ENCODE assay signal across 2 cellular contexts in genomic region chr5:1524481-1524798, GRCh38.
A peak's percentile ranks its signal among the peaks of the same experiment; 100 is the strongest.
TF ChIP-seq lines count a peak whose summit lies in the region.

No MANE protein-coding gene starts in this region.

TF ChIP-seq in GM12878, 131 proteins besides CTCF, POLR2A, EP300 and RAD21 (continues in another document):
- TF ChIP-seq ZBTB40 (IDR thresholded peaks at IDR 0.05; ENCODE audit: borderline replicate concordance) (peak; percentile 19; the same call in 1 of the 2 replicates), ZNF274 (IDR thresholded peaks at IDR 0.05; ENCODE audit: insufficient read depth, insufficient read length) (no peak), POLR2AphosphoS5 (IDR thresholded peaks at IDR 0.05; ENCODE audit: low read length) (0 out of 2 replicates have a peak, but pooled peaks have one; percentile 22), DPF2 (IDR thresholded peaks at IDR 0.05) (0 out of 2 replicates have a peak, but pooled peaks have one; percentile 13), E2F8 (IDR thresholded peaks at IDR 0.05; ENCODE audit: low read depth, partially characterized antibody) (no peak), IRF4 (IDR thresholded peaks at IDR 0.05; ENCODE audit: low read depth, low read length) (no peak), PML (IDR thresholded peaks at IDR 0.05; ENCODE audit: low read length) (no peak), HDAC2 (IDR thresholded peaks at IDR 0.05) (no peak), IRF5 (IDR thresholded peaks at IDR 0.05; ENCODE audit: borderline replicate concordance) (no peak), CREM (IDR thresholded peaks at IDR 0.05; ENCODE audit: low read depth) (no peak), ZBTB4 (CRISPR knock-in tag; IDR thresholded peaks at IDR 0.05) (no peak), IKZF2 (IDR thresholded peaks at IDR 0.05) (no peak), MYC (IDR thresholded peaks at IDR 0.05; ENCODE audit: insufficient read depth, insufficient read length, insufficient replicate concordance, low read length, severe bottlenecking) (no peak), ZNF24 (IDR thresholded peaks at IDR 0.05) (no peak)

TF ChIP-seq in liver, 16 proteins besides CTCF, POLR2A, EP300 and RAD21 (continued from another document):
- no peak for TF ChIP-seq REST (IDR thresholded peaks at IDR 0.05)
- TF ChIP-seq, protein P1, sequence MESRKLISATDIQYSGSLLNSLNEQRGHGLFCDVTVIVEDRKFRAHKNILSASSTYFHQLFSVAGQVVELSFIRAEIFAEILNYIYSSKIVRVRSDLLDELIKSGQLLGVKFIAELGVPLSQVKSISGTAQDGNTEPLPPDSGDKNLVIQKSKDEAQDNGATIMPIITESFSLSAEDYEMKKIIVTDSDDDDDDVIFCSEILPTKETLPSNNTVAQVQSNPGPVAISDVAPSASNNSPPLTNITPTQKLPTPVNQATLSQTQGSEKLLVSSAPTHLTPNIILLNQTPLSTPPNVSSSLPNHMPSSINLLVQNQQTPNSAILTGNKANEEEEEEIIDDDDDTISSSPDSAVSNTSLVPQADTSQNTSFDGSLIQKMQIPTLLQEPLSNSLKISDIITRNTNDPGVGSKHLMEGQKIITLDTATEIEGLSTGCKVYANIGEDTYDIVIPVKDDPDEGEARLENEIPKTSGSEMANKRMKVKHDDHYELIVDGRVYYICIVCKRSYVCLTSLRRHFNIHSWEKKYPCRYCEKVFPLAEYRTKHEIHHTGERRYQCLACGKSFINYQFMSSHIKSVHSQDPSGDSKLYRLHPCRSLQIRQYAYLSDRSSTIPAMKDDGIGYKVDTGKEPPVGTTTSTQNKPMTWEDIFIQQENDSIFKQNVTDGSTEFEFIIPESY (IDR thresholded peaks at IDR 0.05) = no peak
- no peak for TF ChIP-seq FOXA2 (IDR thresholded peaks at IDR 0.05)
- TF ChIP-seq, protein P2, sequence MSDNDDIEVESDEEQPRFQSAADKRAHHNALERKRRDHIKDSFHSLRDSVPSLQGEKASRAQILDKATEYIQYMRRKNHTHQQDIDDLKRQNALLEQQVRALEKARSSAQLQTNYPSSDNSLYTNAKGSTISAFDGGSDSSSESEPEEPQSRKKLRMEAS (IDR thresholded peaks at IDR 0.05) = no peak
- TF ChIP-seq HNF4G (IDR thresholded peaks at IDR 0.05) = no peak
- TF ChIP-seq RXRA (IDR thresholded peaks at IDR 0.05) = no peak
- TF ChIP-seq SP1 (IDR thresholded peaks at IDR 0.05) = no peak
